Comparison of ENCODE assay signal across 23 cellular contexts in the genomic region with DNA sequence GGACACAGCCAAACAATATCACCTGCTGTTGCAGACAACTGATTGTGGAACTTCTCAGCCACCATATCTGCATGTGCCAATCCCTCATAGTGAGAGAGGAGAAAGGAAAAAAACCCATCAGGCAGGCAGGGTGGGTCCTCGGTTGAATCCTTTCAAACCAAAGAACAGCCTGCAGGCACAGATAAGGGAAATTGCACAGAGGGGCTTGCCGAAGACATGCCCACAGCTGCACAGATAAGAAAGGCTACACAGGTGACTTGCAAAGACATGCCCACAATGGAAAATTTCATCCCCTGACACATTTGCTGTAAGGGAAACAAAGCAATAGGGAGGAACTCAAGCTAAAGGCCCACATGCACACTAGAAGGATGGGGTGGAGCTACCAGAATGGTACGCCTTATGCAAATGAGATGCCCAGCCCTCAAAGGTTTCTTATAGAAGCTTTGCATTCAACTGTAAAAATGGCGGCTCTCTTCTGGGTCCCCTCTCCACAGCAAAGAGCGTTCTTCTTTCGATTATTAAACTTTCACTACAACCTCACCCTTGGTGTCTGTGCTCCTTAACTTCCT.
DNase-seq lines count a peak whose midpoint lies in the region; ATAC-seq, FAIRE-seq and TF ChIP-seq lines count a peak whose summit lies in the region.
"Had no signal": no experiment of that assay in that cellular context is flagged by ENCODE, and none has a peak within 500 bp of the region (broad histone marks: within the 10 kb centered on the region; RNA-seq: fewer than 3 reads in every experiment).

No MANE protein-coding gene starts in this region.

- H3K27ac ChIP-seq in endodermal cell (ENCODE audit: low read depth, low read length) (no peak overlapping the region), keratinocyte (ENCODE audit: control insufficient read depth, insufficient read depth, low read length) (peak overlapping the region; percentile 28)
- H3K27ac ChIP-seq: 22Rv1, BLaER1 had no signal

- H3K9me3 Mint-ChIP-seq in endodermal cell: peaks cover 7% of the 10 kb centered on the region
- H3K9me3 Mint-ChIP-seq: CD4-positive, alpha-beta T cell had no signal

- ATAC-seq in HG02623 (IDR thresholded peaks at IDR 0.05; ENCODE audit: unreplicated experiment): no peak

- H3K36me3 Mint-ChIP-seq in endodermal cell (ENCODE audit: low read depth): peaks cover 4% of the 10 kb centered on the region

- peak overlapping the region; percentile 23 for H3K4me2 ChIP-seq in keratinocyte (ENCODE audit: control insufficient read depth, extremely low read depth, insufficient read depth, low read depth, low read length)
- H3K4me2 ChIP-seq: BLaER1, SK-N-SH had no signal

- H3K36me3 ChIP-seq in endodermal cell (ENCODE audit: control insufficient read depth, insufficient read depth, low read length) (no peaks in the 10 kb centered on the region), keratinocyte (ENCODE audit: control insufficient read depth in 2 of 2, extremely low read depth in 1 of 2, insufficient read depth in 2 of 2, low read length in 2 of 2) (no peaks in the 10 kb centered on the region)
- H3K36me3 ChIP-seq: BLaER1 had no signal

- TF ChIP-seq CTCF in endodermal cell (conservative IDR thresholded peaks at IDR 0.05) (no peak), keratinocyte (optimal IDR thresholded peaks at IDR 0.05 in 1 of 3, IDR thresholded peaks at IDR 0.05 in 1 of 3, conservative IDR thresholded peaks at IDR 0.05 in 1 of 3; ENCODE audit: extremely low read depth in 1 of 3, insufficient read depth in 2 of 3, low read length in 3 of 3) (no peak)

- H3K79me2 ChIP-seq in keratinocyte (ENCODE audit: control insufficient read depth, insufficient read depth, low read length): no peaks in the 10 kb centered on the region

- H3K9ac ChIP-seq in endodermal cell (ENCODE audit: extremely low read depth, low read length, poor library complexity, severe bottlenecking) (no peak overlapping the region), keratinocyte (ENCODE audit: control insufficient read depth, extremely low read depth, insufficient read depth, low read length) (no peak overlapping the region)
- H3K9ac ChIP-seq: BLaER1, SK-N-SH had no signal

- H3K4me1 ChIP-seq in endodermal cell (ENCODE audit: control insufficient read depth, insufficient read depth, low read length): no peaks in the 10 kb centered on the region
- H3K4me1 ChIP-seq in keratinocyte (ENCODE audit: control insufficient read depth, extremely low read depth, insufficient read depth, low read length): peaks cover 17% of the 10 kb centered on the region
- H3K4me1 ChIP-seq: BLaER1, Caco-2 had no signal

- dilution Hi-C loops in keratinocyte (cut with MboI; ENCODE audit: extremely low pct_ligation_motif_present, low sequenced_read_pairs): no loop called here

- no peaks in the 10 kb centered on the region for H4K20me1 ChIP-seq in keratinocyte (ENCODE audit: control insufficient read depth, extremely low read depth, insufficient read depth, low read length)
- H4K20me1 ChIP-seq: BLaER1 had no signal

- DNase-seq in NCI-H2171 treated with DMSO at 0.1 percent for 48 hours (lab: John Stamatoyannopoulos, UW): peak; percentile 4
- no peak for DNase-seq in NCI-H2171 (lab: John Stamatoyannopoulos, UW)
- DNase-seq in NCI-H146 treated with DMSO at 0.1 percent for 48 hours (lab: John Stamatoyannopoulos, UW; ENCODE audit: unreplicated experiment): peak; percentile 92
- no peak for DNase-seq in endodermal cell
- DNase-seq in keratinocyte (ENCODE audit: low read depth, low spot score): peak; percentile 96
- DNase-seq in nucleus accumbens (lab: John Stamatoyannopoulos, UW): no peak
- DNase-seq in DMS 273 treated with DMSO at 0.1 percent for 48 hours (lab: John Stamatoyannopoulos, UW): no peak
- DNase-seq: ACHN; CD4-positive, alpha-beta T cell; DND-41; NCI-H1092; NCI-H1436; NCI-H2029 treated with DMSO at 0.1 percent for 48 hours; NCI-H446; NCI-H526 treated with DMSO at 0.1 percent for 48 hours; SIG-M5; SK-N-SH had no signal

- peaks cover 22% of the 10 kb centered on the region for H3K9me3 ChIP-seq in endodermal cell (ENCODE audit: control insufficient read depth, low read length)
- no peaks in the 10 kb centered on the region for H3K9me3 ChIP-seq in keratinocyte (ENCODE audit: control insufficient read depth, low read depth, low read length)
- H3K9me3 ChIP-seq: BLaER1, Caco-2, SK-N-SH had no signal

- no peak overlapping the region for H3K27ac Mint-ChIP-seq in endodermal cell
- H3K27ac Mint-ChIP-seq: CD4-positive, alpha-beta T cell had no signal

- 88 to 90% methylated on average over 6 of the region's 6 CpGs for WGBS in endodermal cell (ENCODE audit: insufficient coverage in 1 of 2, insufficient read length in 1 of 2), 2 experiments

- H2AFZ ChIP-seq in keratinocyte (ENCODE audit: control insufficient read depth, low read length): peak overlapping the region; percentile 52

- H3K4me3 ChIP-seq in endodermal cell (ENCODE audit: low read length): peak overlapping the region; percentile 71
- no peak overlapping the region for H3K4me3 ChIP-seq in keratinocyte (ENCODE audit: control insufficient read depth in 2 of 3, extremely low read depth in 1 of 3, insufficient read depth in 2 of 3, low read depth in 1 of 3, low read length in 3 of 3)
- H3K4me3 ChIP-seq: BLaER1 had no signal

- H3K27me3 Mint-ChIP-seq in endodermal cell (ENCODE audit: insufficient read depth): no peaks in the 10 kb centered on the region

- H3K4me3 Mint-ChIP-seq in endodermal cell: no peak overlapping the region
- H3K4me3 Mint-ChIP-seq: CD4-positive, alpha-beta T cell had no signal

- H3K27me3 ChIP-seq in endodermal cell (ENCODE audit: control insufficient read depth, insufficient read depth, low read length, poor library complexity, severe bottlenecking): no peaks in the 10 kb centered on the region
- H3K27me3 ChIP-seq in keratinocyte (ENCODE audit: control insufficient read depth, extremely low read depth, insufficient read depth, low read length): no peaks in the 10 kb centered on the region
- H3K27me3 ChIP-seq: BLaER1 had no signal

- H3K4me1 Mint-ChIP-seq in endodermal cell: peaks cover 29% of the 10 kb centered on the region

- H3K9me1 ChIP-seq in keratinocyte (ENCODE audit: control insufficient read depth, extremely low read depth, insufficient read depth, low read length): no peaks in the 10 kb centered on the region

- FAIRE-seq in keratinocyte (lab: Jason Lieb, UNC): peak; percentile 81
- FAIRE-seq: GM18507, H54 had no signal

Comparison
In these comparisons a context has a peak if more than half of its experiments do, and no peak if none do; other contexts are left out.
1. DNase-seq: peak in NCI-H2171 treated with DMSO at 0.1 percent for 48 hours (single experiment), NCI-H146 treated with DMSO at 0.1 percent for 48 hours (single experiment) and keratinocyte (single experiment); none in NCI-H2171 (single experiment), endodermal cell (single experiment), nucleus accumbens (0 of 56) and DMS 273 treated with DMSO at 0.1 percent for 48 hours (single experiment).